16 cellular contexts compared by ENCODE assay signal in the genomic region with DNA sequence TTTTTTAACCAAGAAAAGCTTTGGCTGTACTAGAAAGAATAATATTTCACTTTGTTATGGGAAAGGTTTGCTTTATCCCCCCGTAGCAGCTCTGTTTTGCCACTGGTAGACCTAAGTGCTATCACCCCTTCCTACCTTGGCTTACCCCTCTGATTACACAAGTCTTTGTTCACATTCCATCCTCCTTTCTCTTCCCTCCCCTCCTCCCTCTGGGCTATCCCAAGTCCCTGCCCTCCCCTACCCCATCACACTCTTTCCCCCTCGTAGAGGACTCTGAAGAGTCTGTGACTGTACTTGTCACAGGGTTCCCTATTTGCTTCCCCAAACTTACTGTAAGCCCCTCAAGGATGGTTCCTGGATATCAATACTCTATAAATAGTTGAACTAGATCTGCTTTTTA.
"Had no signal": no experiment of that assay in that cellular context is flagged by ENCODE, and none has a peak within 500 bp of the region (broad histone marks: within the 10 kb centered on the region; RNA-seq: fewer than 3 reads in every experiment).

No MANE protein-coding gene starts in this region.

- H3K27ac ChIP-seq: ascending aorta, gastrocnemius medialis, pancreas, thyroid gland had no signal

- H3K36me3 ChIP-seq: ascending aorta, gastrocnemius medialis, pancreas, thyroid gland had no signal

- H3K9me3 Mint-ChIP-seq: activated naive CD8-positive, alpha-beta T cell treated with anti-CD3 and anti-CD28 coated beads, Interleukin-2, amount 50 U/mL, for 24 hours had no signal

- H3K4me3 Mint-ChIP-seq: activated B cell treated with CpG ODN at 0.5 μM for 24 hours; activated CD4-positive, alpha-beta T cell treated with anti-CD3 and anti-CD28 coated beads, Interleukin-2, amount 10 ng/mL, durations not matched to agents 7 days and 5 days; activated naive CD8-positive, alpha-beta T cell treated with anti-CD3 and anti-CD28 coated beads, Interleukin-2, amount 50 U/mL, for 24 hours; nephron had no signal

- H3K27me3 ChIP-seq: ascending aorta, gastrocnemius medialis, pancreas, thyroid gland had no signal

- H3K9me3 ChIP-seq: ascending aorta, gastrocnemius medialis, pancreas, thyroid gland had no signal

- H3K27ac Mint-ChIP-seq: activated B cell treated with CpG ODN at 0.5 μM for 24 hours; activated CD4-positive, alpha-beta T cell treated with anti-CD3 and anti-CD28 coated beads, Interleukin-2, amount 10 ng/mL, durations not matched to agents 7 days and 5 days; activated naive CD8-positive, alpha-beta T cell treated with anti-CD3 and anti-CD28 coated beads, Interleukin-2, amount 50 U/mL, for 24 hours; nephron had no signal

- H3K27me3 Mint-ChIP-seq: activated B cell treated with CpG ODN at 0.5 μM for 24 hours; activated CD4-positive, alpha-beta T cell treated with anti-CD3 and anti-CD28 coated beads, Interleukin-2, amount 10 ng/mL, durations not matched to agents 7 days and 5 days; activated naive CD8-positive, alpha-beta T cell treated with anti-CD3 and anti-CD28 coated beads, Interleukin-2, amount 50 U/mL, for 24 hours had no signal

- H3K4me3 ChIP-seq: ascending aorta, coronary artery, gastrocnemius medialis, pancreas, thyroid gland had no signal

- DNase-seq: activated B cell treated with CpG ODN at 0.5 μM for 24 hours; activated CD4-positive, alpha-beta T cell treated with anti-CD3 and anti-CD28 coated beads, Interleukin-2, amount 10 ng/mL, durations not matched to agents 7 days and 5 days; activated CD8-positive, alpha-beta memory T cell treated with anti-CD3 and anti-CD28 coated beads for 24 hours; activated naive CD4-positive, alpha-beta T cell treated with Interleukin-2 at 50 U/mL for 16 hours; activated naive CD8-positive, alpha-beta T cell treated with anti-CD3 and anti-CD28 coated beads, Interleukin-2, amount 50 U/mL, for 24 hours; effector CD8-positive, alpha-beta T cell; gastrocnemius medialis; left colon; mammary epithelial cell; pancreas; stimulated activated CD4-positive, alpha-beta T cell treated with anti-CD3 and anti-CD28 coated beads, Interleukin-15, amount 100 ng/mL, for 24 hours; T-helper 1 cell had no signal

- FAIRE-seq: pancreas had no signal

- H3K4me1 ChIP-seq: ascending aorta had no signal

- ATAC-seq: activated naive CD8-positive, alpha-beta T cell treated with anti-CD3 and anti-CD28 coated beads, Interleukin-2, amount 50 U/mL, for 24 hours; left colon had no signal
